Comparison of ENCODE assay signal across 8 cellular contexts in the genomic region with DNA sequence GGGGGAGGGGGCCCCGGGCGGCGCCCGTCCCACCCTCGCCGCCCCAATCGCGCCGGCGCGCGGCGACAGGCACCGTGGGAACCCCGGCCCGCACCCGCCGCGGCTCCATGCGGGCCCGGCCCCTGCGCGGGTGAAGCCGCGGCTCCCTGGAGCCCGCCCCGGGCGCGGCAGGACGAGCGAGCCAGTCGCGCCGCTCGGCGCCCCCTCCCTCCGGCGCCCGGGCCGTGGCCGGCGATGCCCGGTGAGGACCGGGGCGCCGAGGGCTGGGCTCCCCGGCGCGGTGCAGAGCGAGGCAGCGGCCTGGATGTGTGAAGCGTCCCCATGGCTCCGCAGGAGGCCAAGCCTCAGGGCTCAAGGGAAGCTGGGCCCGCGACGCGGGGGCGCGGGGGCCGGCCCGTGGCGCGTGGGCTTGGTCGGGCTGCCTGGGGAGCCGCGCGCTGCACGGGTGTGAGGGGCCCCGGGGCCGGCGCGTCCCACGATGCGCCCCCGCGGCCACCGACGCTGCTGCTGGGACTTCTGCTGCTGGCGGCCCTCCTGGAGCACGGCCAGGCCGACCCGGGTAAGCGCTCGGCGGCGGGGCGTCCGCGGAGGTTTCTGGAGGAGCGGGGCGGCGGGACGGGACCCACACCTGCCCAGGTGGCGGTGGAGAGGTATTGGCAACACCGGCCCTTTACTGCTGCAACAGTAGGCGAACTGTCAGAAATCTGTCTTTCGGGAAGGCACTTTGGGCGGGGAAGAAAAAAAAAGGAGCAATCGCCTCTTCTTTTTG. TPM values are rescaled to one million over a fixed set of nuclear protein-coding genes. Genes with fewer than 3 reads are reported as not detected.
DNase-seq lines count a peak whose midpoint lies in the region; ATAC-seq, FAIRE-seq and TF ChIP-seq lines count a peak whose summit lies in the region.

No MANE protein-coding gene starts in this region.

- no peaks in the 10 kb centered on the region for H3K27me3 Mint-ChIP-seq in chondrocyte (ENCODE audit: low read depth)

- no peak for ATAC-seq in GM21737 (IDR thresholded peaks at IDR 0.05; ENCODE audit: unreplicated experiment)

- 1 to 4% (median 1%) methylated on average over 44 to 99 of the region's 99 CpGs for WGBS in small intestine, 3 donors

- no peaks in the 10 kb centered on the region for H4K20me1 ChIP-seq in DOHH2 (ENCODE audit: control insufficient read depth, insufficient read depth, low read depth, low read length)

- no peaks in the 10 kb centered on the region for H3K36me3 Mint-ChIP-seq in chondrocyte (ENCODE audit: low read depth)

- no peaks in the 10 kb centered on the region; the same call in none of the 2 replicates for H3K36me3 ChIP-seq in DOHH2 (ENCODE audit: control insufficient read depth, low read length)
- H3K36me3 ChIP-seq in HUES6 (ENCODE audit: control insufficient read depth, insufficient read depth, low read length), result no peaks in the 10 kb centered on the region
- H3K36me3 ChIP-seq in small intestine (ENCODE audit: control insufficient read depth in 2 of 2, insufficient read depth in 2 of 2, low read length in 2 of 2), result no peaks in the 10 kb centered on the region

- H3K4me3 ChIP-seq in DOHH2 (ENCODE audit: low read length) (peak overlapping the region; percentile 76), HUES6 (ENCODE audit: low read depth, low read length) (peak overlapping the region; percentile 72), small intestine (ENCODE audit: low read depth in 1 of 2, low read length in 2 of 2) (peak overlapping the region in 1 of 2 donors; percentile 59)

- H3K27ac Mint-ChIP-seq in chondrocyte (ENCODE audit: unreplicated experiment), result no peak overlapping the region

- H3K27ac ChIP-seq in DOHH2 (ENCODE audit: low read depth, low read length) (peak overlapping the region; percentile 97), HUES6 (ENCODE audit: low read depth, low read length) (no peak overlapping the region), small intestine (ENCODE audit: low read depth in 1 of 2, low read length in 1 of 2) (no peak overlapping the region)

- H3K4me3 Mint-ChIP-seq in chondrocyte (ENCODE audit: unreplicated experiment), result peak overlapping the region; percentile 60

- no peaks in the 10 kb centered on the region for H3K9me2 ChIP-seq in DOHH2 (replicated peaks; ENCODE audit: control insufficient read depth, low read length)

- peaks cover 10% of the 10 kb centered on the region for H3F3A ChIP-seq in DOHH2 (ENCODE audit: control insufficient read depth, insufficient read depth)

- no peaks in the 10 kb centered on the region for H3K27me3 ChIP-seq in DOHH2 (ENCODE audit: control insufficient read depth, low read length)
- peaks cover 59% of the 10 kb centered on the region for H3K27me3 ChIP-seq in HUES6 (ENCODE audit: control insufficient read depth, insufficient read depth, low read length)
- H3K27me3 ChIP-seq in small intestine (ENCODE audit: control insufficient read depth in 2 of 2, insufficient read depth in 2 of 2, low read length in 2 of 2), result peaks cover 11 to 23% of the 10 kb centered on the region in 2 donors

- no peaks in the 10 kb centered on the region for H3K9me3 ChIP-seq in DOHH2 (ENCODE audit: control insufficient read depth, insufficient read depth, low read length)
- no peaks in the 10 kb centered on the region for H3K9me3 ChIP-seq in HUES6 (ENCODE audit: control insufficient read depth, insufficient read depth, low read depth, low read length)
- H3K9me3 ChIP-seq in small intestine (ENCODE audit: control insufficient read depth, low read depth), result no peaks in the 10 kb centered on the region

- DNase-seq in chondrocyte (ENCODE audit: low spot score) (no peak), myocyte (ENCODE audit: low read depth) (peak; percentile 32), middle frontal gyrus (ENCODE audit: extremely low spot score, low spot score) (no peak), small intestine (no peak), SKM-1 treated with dmso at 0.1 percent for 144 hours (lab: John Stamatoyannopoulos, UW; ENCODE audit: unreplicated experiment) (no peak)

- peaks cover 54% of the 10 kb centered on the region for H3K79me2 ChIP-seq in DOHH2 (ENCODE audit: control insufficient read depth, low read length)

- H3K9me3 Mint-ChIP-seq in chondrocyte (ENCODE audit: low read depth), result no peaks in the 10 kb centered on the region

- peaks cover 60% of the 10 kb centered on the region for H3K4me1 ChIP-seq in DOHH2 (ENCODE audit: control insufficient read depth, low read length)
- peaks cover 19% of the 10 kb centered on the region; the same call in 1 of the 2 replicates for H3K4me1 ChIP-seq in HUES6 (ENCODE audit: control insufficient read depth, insufficient read depth, low read length)
- peaks cover 0 to 4% of the 10 kb centered on the region in 2 donors for H3K4me1 ChIP-seq in small intestine (ENCODE audit: control insufficient read depth in 2 of 2, insufficient read depth in 1 of 2, low read depth in 1 of 2, low read length in 1 of 2)

- H3K4me2 ChIP-seq in DOHH2 (ENCODE audit: low read length), result peak overlapping the region; percentile 91

- peaks cover 31% of the 10 kb centered on the region for H3K4me1 Mint-ChIP-seq in chondrocyte (ENCODE audit: low read depth)

- FAIRE-seq in small intestine (lab: Jason Lieb, UNC), result no peak

- TF ChIP-seq CTCF in DOHH2 (IDR thresholded peaks at IDR 0.05; ENCODE audit: low read depth, low read length, poor library complexity, severe bottlenecking) (no peak), chondrocyte (IDR thresholded peaks at IDR 0.05) (no peak)

- no peak overlapping the region for H3K9ac ChIP-seq in HUES6 (ENCODE audit: low read length)

RNA-seq across cellular contexts. Expression of a gene that starts 0.6 kb away (rescaled TPM):
- total RNA-seq in chondrocyte (2.5 to 6.7 TPM (median 6.4 TPM) in 3 replicates), myocyte (1.1 and 1.4 TPM in 2 replicates)
- 6.8 TPM for polyA plus RNA-seq in myocyte (2012)
- under 1 TPM in 2 of 3 donors, not detected in 1; under 0.01 to 0.34 TPM for polyA plus RNA-seq in small intestine
